30 cellular contexts compared by ENCODE assay signal in the genomic region with DNA sequence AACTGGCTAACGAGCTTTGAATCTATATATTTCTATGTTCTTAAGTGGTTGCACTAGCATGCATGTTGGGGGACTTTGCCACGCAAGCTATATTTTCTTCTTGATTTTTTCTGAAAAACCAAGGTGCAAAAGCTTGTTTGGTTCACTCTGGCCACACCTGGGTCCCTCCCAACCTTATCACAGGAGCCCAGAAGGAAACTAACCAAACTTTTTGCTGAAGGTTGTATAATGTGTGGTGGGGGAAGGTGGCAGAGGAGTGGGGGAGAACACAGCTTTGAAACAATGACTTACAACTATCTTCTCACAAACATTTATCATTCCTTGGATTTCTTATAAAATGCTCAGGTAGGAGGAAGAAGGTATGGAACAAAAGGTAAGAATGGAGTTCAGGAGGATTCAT.
"Had no signal": no experiment of that assay in that cellular context is flagged by ENCODE, and none has a peak within 500 bp of the region (broad histone marks: within the 10 kb centered on the region; RNA-seq: fewer than 3 reads in every experiment).

No MANE protein-coding gene starts in this region.

- H2AFZ ChIP-seq: hepatocyte had no signal

- H3K27ac Mint-ChIP-seq: dendritic cell treated with granulocyte-macrophage colony-stimulating factor and Interleukin-4, amounts not matched to agents 40 ng/mL and 50 ng/mL, for 4 days; effector memory CD8-positive, alpha-beta T cell; endodermal cell had no signal

- H3K4me3 ChIP-seq: colonic mucosa, coronary artery, dorsolateral prefrontal cortex, esophagus muscularis mucosa, esophagus squamous epithelium, gastrocnemius medialis, gastroesophageal sphincter, heart left ventricle, heart right ventricle, hepatocyte had no signal

- H3K27ac ChIP-seq: colonic mucosa, coronary artery, dorsolateral prefrontal cortex, epithelial cell of prostate, esophagus muscularis mucosa, esophagus squamous epithelium, foreskin keratinocyte, gastrocnemius medialis, gastroesophageal sphincter, heart left ventricle, heart right ventricle, hepatocyte had no signal

- H3K36me3 ChIP-seq: colonic mucosa, esophagus muscularis mucosa, esophagus squamous epithelium, gastrocnemius medialis, gastroesophageal sphincter, heart left ventricle, heart right ventricle had no signal

- DNase-seq: colonic mucosa; cortex of kidney; dermis blood vessel endothelial cell; dorsolateral prefrontal cortex; effector CD4-positive, alpha-beta T cell; effector CD8-positive, alpha-beta T cell; effector memory CD4-positive, alpha-beta T cell; effector memory CD8-positive, alpha-beta T cell; endodermal cell; erythroblast; esophagus squamous epithelium; foreskin fibroblast; foreskin keratinocyte; foreskin melanocyte; gastrocnemius medialis; glutamatergic neuron; head of caudate nucleus; heart left ventricle; heart right ventricle had no signal

- H3K4me2 ChIP-seq: hepatocyte had no signal

- H3K4me3 Mint-ChIP-seq: dendritic cell treated with granulocyte-macrophage colony-stimulating factor and Interleukin-4, amounts not matched to agents 40 ng/mL and 50 ng/mL, for 4 days; effector memory CD8-positive, alpha-beta T cell; endodermal cell had no signal

- H3K79me2 ChIP-seq: hepatocyte had no signal

- H3K4me1 ChIP-seq: colonic mucosa, esophagus muscularis mucosa, esophagus squamous epithelium, foreskin keratinocyte, gastrocnemius medialis, gastroesophageal sphincter had no signal

- H3K9me3 ChIP-seq: colonic mucosa, esophagus squamous epithelium, gastrocnemius medialis had no signal

- H3K27me3 ChIP-seq: colonic mucosa, dorsolateral prefrontal cortex, esophagus muscularis mucosa, esophagus squamous epithelium, foreskin keratinocyte, gastrocnemius medialis, gastroesophageal sphincter, heart left ventricle, heart right ventricle, hepatocyte had no signal

- ATAC-seq: effector memory CD8-positive, alpha-beta T cell; esophagus mucosa; foreskin keratinocyte; gastrocnemius medialis; gastroesophageal sphincter; heart left ventricle; heart right ventricle had no signal

- H3K9me3 Mint-ChIP-seq: dendritic cell treated with granulocyte-macrophage colony-stimulating factor and Interleukin-4, amounts not matched to agents 40 ng/mL and 50 ng/mL, for 4 days had no signal

- H3K27me3 Mint-ChIP-seq: dendritic cell treated with granulocyte-macrophage colony-stimulating factor and Interleukin-4, amounts not matched to agents 40 ng/mL and 50 ng/mL, for 4 days; effector memory CD8-positive, alpha-beta T cell had no signal

- FAIRE-seq: colon, endometrium, endothelial cell of umbilical vein, frontal cortex had no signal
